1 cellular context compared by ENCODE assay signal in the genomic region with DNA sequence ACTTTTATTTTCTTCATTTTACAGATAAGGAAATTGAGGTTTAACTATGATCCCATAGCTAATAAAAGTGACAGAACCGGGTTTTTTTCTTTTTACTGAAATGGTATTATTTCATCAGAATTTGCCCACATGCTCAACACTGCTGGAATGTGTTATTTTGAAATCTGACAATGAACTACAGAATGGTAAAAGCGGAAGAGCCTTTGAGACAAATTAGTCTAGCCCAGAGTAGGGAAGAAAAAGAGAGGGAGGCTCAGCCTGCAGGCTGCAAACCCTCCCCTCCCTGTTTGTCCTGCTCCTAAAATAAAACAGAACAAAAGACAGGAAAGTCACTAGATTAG.
TF ChIP-seq lines count a peak whose summit lies in the region.

No MANE protein-coding gene starts in this region.

TF ChIP-seq in H1, 55 proteins besides CTCF, POLR2A, EP300 and RAD21:
- no peak for TF ChIP-seq ATF3 (IDR thresholded peaks at IDR 0.05; ENCODE audit: insufficient read depth, low read depth, low read length)
- no peak for TF ChIP-seq CBX8 (IDR thresholded peaks at IDR 0.05; ENCODE audit: borderline replicate concordance, low read depth, low read length)
